Comparison of ENCODE assay signal across 1 cellular context in the genomic region with DNA sequence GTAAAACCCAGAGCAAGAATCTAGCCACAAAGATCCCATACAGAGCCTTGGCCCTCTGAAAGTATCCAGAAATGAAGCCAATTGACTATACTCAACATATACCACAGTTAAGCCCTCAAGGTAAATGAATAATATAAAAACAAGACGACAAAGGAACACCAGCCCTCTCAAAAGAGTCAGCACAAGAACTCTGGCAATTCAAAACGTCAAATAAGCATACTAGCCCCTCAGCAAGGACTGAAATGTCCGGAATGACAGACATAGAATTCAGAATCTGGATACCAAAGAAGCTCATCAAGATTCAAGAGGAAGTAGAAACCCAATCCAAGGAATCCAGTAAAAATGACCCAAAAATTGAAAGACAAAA.
A peak's percentile ranks its signal among the peaks of the same experiment; 100 is the strongest.
TF ChIP-seq lines count a peak whose summit lies in the region.

No MANE protein-coding gene starts in this region.

TF ChIP-seq in GM12878, 131 proteins besides CTCF, POLR2A, EP300 and RAD21:
- TF ChIP-seq WRNIP1 (IDR thresholded peaks at IDR 0.05; ENCODE audit: borderline replicate concordance, low read depth, low read length) (0 out of 2 replicates have a peak, but pooled peaks have one; percentile 18), STAT3 (IDR thresholded peaks at IDR 0.05; ENCODE audit: low read depth, low read length) (no peak), SMAD1 (IDR thresholded peaks at IDR 0.05; ENCODE audit: low read depth, partially characterized antibody) (no peak), YBX1 (IDR thresholded peaks at IDR 0.05) (no peak), MYB (IDR thresholded peaks at IDR 0.05; ENCODE audit: borderline replicate concordance, low read depth, low read length) (no peak), BHLHE40 (IDR thresholded peaks at IDR 0.05; ENCODE audit: borderline replicate concordance in 1 of 2, low read depth in 2 of 2, low read length in 1 of 2) (no peak)
